9 cellular contexts compared by ENCODE assay signal in genomic region chr13:30446122-30446500, GRCh38. TPM values are rescaled to one million over a fixed set of nuclear protein-coding genes. Genes with fewer than 3 reads are reported as not detected.
A peak's percentile ranks its signal among the peaks of the same experiment; 100 is the strongest.
DNase-seq lines count a peak whose midpoint lies in the region; ATAC-seq and TF ChIP-seq lines count a peak whose summit lies in the region.
"Had no signal": no experiment of that assay in that cellular context is flagged by ENCODE, and none has a peak within 500 bp of the region (broad histone marks: within the 10 kb centered on the region; RNA-seq: fewer than 3 reads in every experiment).

No MANE protein-coding gene starts in this region.

- H3K9me3 ChIP-seq in hepatocyte (ENCODE audit: low read depth) = no peaks in the 10 kb centered on the region

- H3K4me1 ChIP-seq in hepatocyte (ENCODE audit: insufficient read depth) = peaks cover 13% of the 10 kb centered on the region

- TF ChIP-seq CTCF in hepatocyte (IDR thresholded peaks at IDR 0.05; ENCODE audit: poor library complexity) = no peak

- H4K20me1 ChIP-seq in hepatocyte (ENCODE audit: insufficient read depth, poor library complexity, severe bottlenecking) = no peaks in the 10 kb centered on the region

- peak; percentile 7 for ATAC-seq in GM19023 (IDR thresholded peaks at IDR 0.05; ENCODE audit: unreplicated experiment)
- no peak for ATAC-seq in GM21390 (IDR thresholded peaks at IDR 0.05; ENCODE audit: unreplicated experiment)
- ATAC-seq: HCT116 had no signal

- H3K4me3 ChIP-seq in hepatocyte (no peak overlapping the region), skeletal muscle cell (ENCODE audit: low read depth, low read length) (peak overlapping the region; percentile 6)

- H3K4me2 ChIP-seq in hepatocyte = peak overlapping the region; percentile 75

- DNase-seq in NAMALWA (ENCODE audit: low spot score) = peak; percentile 69
- no peak for DNase-seq in hepatocyte (ENCODE audit: low spot score)
- no peak for DNase-seq in skeletal muscle cell (ENCODE audit: low read depth)
- no peak for DNase-seq in occipital lobe (lab: John Stamatoyannopoulos, UW)
- no peak for DNase-seq in NCI-H128 (lab: John Stamatoyannopoulos, UW; ENCODE audit: unreplicated experiment)
- no peak for DNase-seq in activated CD8-positive, alpha-beta memory T cell treated with anti-CD3 and anti-CD28 coated beads, Interleukin-2, amount 50 U/mL, for 4 hours

- H3K27ac ChIP-seq in hepatocyte = peak overlapping the region; percentile 56

- H3K27me3 ChIP-seq in hepatocyte = no peaks in the 10 kb centered on the region

- H3K79me2 ChIP-seq in hepatocyte = no peaks in the 10 kb centered on the region

- WGBS in hepatocyte (ENCODE audit: low lambda C conversion rate, missing lambda C conversion rate) = 21% methylated on average over 7 of the region's 7 CpGs

- no peaks in the 10 kb centered on the region for H3K9me2 ChIP-seq in hepatocyte (replicated peaks; ENCODE audit: insufficient read depth)

- H2AFZ ChIP-seq in hepatocyte = peak overlapping the region; percentile 69

- H3K36me3 ChIP-seq in hepatocyte (replicated peaks; ENCODE audit: insufficient read depth, low read depth) = no peaks in the 10 kb centered on the region

RNA-seq across cellular contexts. Expression of gene HMGB1, which starts 19.6 kb away (rescaled TPM):
- 372 and 394 TPM in 2 replicates for total RNA-seq in hepatocyte
- 416 and 429 TPM in 2 replicates for polyA plus RNA-seq in hepatocyte
- 295 TPM for total RNA-seq in occipital lobe

RNA-seq across cellular contexts. Expression of gene UBE2L5, which starts 23.8 kb away (rescaled TPM):
- total RNA-seq in hepatocyte (not detected in 2 replicates), occipital lobe (not detected)
- polyA plus RNA-seq in hepatocyte = not detected in 2 replicates
